Comparison of ENCODE assay signal across 8 cellular contexts in the genomic region with DNA sequence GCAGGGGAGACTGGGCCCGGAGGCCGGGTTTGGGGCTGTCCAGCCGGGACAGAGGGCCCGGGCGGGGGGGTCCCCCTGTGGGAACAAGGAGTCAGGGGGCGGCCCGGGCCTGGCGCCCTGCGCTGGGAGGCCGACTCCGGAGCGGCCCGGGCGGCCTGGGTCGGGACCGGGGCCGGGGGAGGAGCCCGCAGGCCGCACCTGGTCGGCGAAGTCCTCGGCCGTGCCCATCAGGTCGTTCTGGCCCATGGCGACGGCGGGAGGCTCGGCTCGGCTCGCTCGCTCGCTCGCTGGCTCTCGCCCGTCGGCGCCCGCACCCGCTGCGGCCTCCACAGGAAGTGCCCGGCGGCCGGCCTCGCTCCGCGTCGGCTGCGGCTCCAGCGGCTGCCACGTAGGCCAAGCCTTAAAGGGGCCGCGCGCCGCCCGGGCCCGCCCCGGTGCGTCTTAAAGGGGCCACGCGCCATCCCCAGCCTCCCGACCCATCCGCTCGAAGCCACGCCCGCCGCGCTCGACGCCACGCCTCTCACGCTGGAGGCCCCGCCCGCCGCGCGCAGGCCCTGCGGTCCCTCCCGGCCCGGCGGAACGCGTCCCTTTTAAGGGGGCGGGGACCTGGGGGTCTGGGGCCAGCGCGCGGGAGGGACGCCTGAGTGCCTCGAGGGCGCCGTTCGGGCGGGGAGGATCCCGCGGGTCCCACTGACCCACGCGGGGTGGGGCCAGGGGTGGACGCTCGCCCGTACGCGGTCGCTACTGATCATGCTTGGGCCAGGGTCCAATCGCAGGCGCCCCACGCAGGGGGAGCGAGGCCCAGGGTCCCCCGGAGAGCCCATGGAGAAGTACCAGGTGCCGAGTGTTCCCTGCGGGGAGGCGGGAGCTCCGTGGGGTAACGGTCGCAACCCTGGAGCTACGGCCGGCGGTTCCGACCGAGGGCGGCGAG. TPM values are rescaled to one million over a fixed set of nuclear protein-coding genes. Genes with fewer than 3 reads are reported as not detected.
DNase-seq lines count a peak whose midpoint lies in the region; ATAC-seq and TF ChIP-seq lines count a peak whose summit lies in the region.

Gene STKLD1 (plus strand): TSS at position 643 of the 931 bp plus-strand sequence. CDS start 108 bp downstream, at position 751.
Gene SURF4 (minus strand): TSS at position 337 of the 931 bp plus-strand sequence. CDS start 91 bp downstream, at position 246.

- H3K4me3 ChIP-seq in SK-N-MC: peak within 1 kb of the TSS; percentile 95

- H3K4me3 Mint-ChIP-seq in activated naive CD4-positive, alpha-beta T cell treated with anti-CD3 and anti-CD28 coated beads, Interleukin-2, amount 50 U/mL, for 24 hours: peak within 1 kb of the TSS; percentile 96

- peak within 1 kb of the TSS; percentile 87 for H3K27ac ChIP-seq in SK-N-MC
- peak within 1 kb of the TSS; percentile 74 for H3K27ac ChIP-seq in temporal lobe (ENCODE audit: low read depth, low read length)

- TF ChIP-seq CTCF in GM10266 (IDR thresholded peaks at IDR 0.05; ENCODE audit: control insufficient read depth, insufficient read depth, low read depth, missing control alignments) (no peak), omental fat pad (IDR thresholded peaks at IDR 0.05) (peak in 1 of 3 donors; percentile 5)

- no peaks in the 10 kb centered on the region for H3K9me3 Mint-ChIP-seq in activated naive CD4-positive, alpha-beta T cell treated with anti-CD3 and anti-CD28 coated beads, Interleukin-2, amount 50 U/mL, for 24 hours

- ATAC-seq in HG02623 (IDR thresholded peaks at IDR 0.05; ENCODE audit: unreplicated experiment) (peak; percentile 85), omental fat pad (ENCODE audit: low FRiP score) (peak; percentile 97)

- H3K27ac Mint-ChIP-seq in activated naive CD4-positive, alpha-beta T cell treated with anti-CD3 and anti-CD28 coated beads, Interleukin-2, amount 50 U/mL, for 24 hours: peak within 1 kb of the TSS; percentile 98

- peak within 1 kb of the TSS; percentile 88 for H3K9ac ChIP-seq in SK-N-MC (ENCODE audit: insufficient read length)

- no peaks in the 10 kb centered on the region for H3K27me3 Mint-ChIP-seq in activated naive CD4-positive, alpha-beta T cell treated with anti-CD3 and anti-CD28 coated beads, Interleukin-2, amount 50 U/mL, for 24 hours

- H3K4me1 Mint-ChIP-seq in activated naive CD4-positive, alpha-beta T cell treated with anti-CD3 and anti-CD28 coated beads, Interleukin-2, amount 50 U/mL, for 24 hours: peaks cover 27% of the 10 kb centered on the region

- H3K36me3 ChIP-seq in SK-N-MC (ENCODE audit: insufficient read depth, low read length): peaks cover 12% of the 10 kb centered on the region; the same call in 1 of the 2 replicates

- peaks cover 3% of the 10 kb centered on the region for H3K36me3 Mint-ChIP-seq in activated naive CD4-positive, alpha-beta T cell treated with anti-CD3 and anti-CD28 coated beads, Interleukin-2, amount 50 U/mL, for 24 hours

- DNase-seq in GM10266 (ENCODE audit: extremely low spot score) (peak; percentile 100), NCI-H1092 (lab: John Stamatoyannopoulos, UW) (peak; percentile 94), SK-N-MC (ENCODE audit: low read depth, low spot score) (peak; percentile 45), glomerular visceral epithelial cell (ENCODE audit: extremely low spot score) (peak; percentile 98), omental fat pad (ENCODE audit: low spot score) (peak; percentile 80)

- no peaks in the 10 kb centered on the region for H3K9me3 ChIP-seq in SK-N-MC (ENCODE audit: low read depth, low read length)

RNA-seq across cellular contexts. Expression of gene STKLD1, which starts in this region (rescaled TPM):
- total RNA-seq in omental fat pad (not detected), temporal lobe (1.2 TPM)

RNA-seq across cellular contexts. Expression of gene SURF4, which starts in this region (rescaled TPM):
- total RNA-seq in omental fat pad (100 to 1,000 TPM; 141 to 266 (median 230) TPM), temporal lobe (54.1 TPM)

Comparison
In these comparisons a context has a peak if more than half of its experiments do, and no peak if none do; other contexts are left out.
1. Peak in every context shown above with its lines: DNase-seq, ATAC-seq, H3K4me3 ChIP-seq and H3K27ac ChIP-seq.
2. DNase-seq: peak in every context shown above with its lines; median percentile 100 in GM10266; 98 in glomerular visceral epithelial cell; 94 in NCI-H1092; 80 in omental fat pad; 45 in SK-N-MC.